1 cellular context compared by ENCODE assay signal in the genomic region with DNA sequence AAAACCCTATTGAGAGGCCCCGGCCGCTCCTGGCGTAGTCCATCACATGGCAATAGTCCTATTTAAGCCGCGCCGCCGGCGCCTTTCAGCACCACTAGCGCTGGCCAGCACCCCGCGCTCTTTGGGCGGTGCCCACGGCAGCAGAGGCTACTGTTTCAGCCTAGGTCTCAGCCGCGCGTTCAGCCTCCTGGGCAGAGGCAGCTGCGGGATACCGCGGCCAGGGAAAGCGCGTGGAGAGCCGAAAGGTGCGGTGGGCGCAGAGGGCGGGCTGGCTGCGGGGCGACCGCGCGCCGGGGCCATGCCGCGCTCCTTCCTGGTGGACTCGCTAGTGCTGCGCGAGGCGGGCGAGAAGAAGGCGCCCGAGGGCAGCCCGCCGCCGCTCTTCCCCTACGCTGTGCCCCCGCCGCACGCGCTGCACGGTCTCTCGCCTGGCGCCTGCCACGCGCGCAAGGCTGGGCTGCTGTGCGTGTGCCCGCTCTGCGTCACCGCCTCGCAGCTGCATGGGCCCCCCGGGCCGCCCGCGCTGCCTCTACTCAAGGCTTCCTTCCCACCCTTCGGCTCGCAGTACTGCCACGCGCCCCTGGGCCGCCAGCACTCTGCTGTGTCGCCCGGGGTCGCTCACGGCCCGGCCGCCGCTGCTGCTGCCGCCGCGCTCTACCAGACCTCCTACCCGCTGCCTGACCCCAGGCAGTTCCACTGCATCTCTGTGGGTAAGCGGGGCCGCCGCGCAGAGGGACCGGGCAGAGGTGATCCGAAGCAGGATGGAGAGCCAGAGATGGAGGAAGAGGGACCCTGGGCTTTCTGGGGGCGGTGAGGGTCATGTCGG.
TF ChIP-seq lines count a peak whose summit lies in the region.

A gene (plus strand): TSS at position 91 of the 826 bp plus-strand sequence. CDS start 208 bp downstream, at position 299.

TF ChIP-seq in HepG2, 621 proteins besides CTCF, POLR2A, EP300 and RAD21 (continued from another document and continues in another):
- TF ChIP-seq, protein P1, sequence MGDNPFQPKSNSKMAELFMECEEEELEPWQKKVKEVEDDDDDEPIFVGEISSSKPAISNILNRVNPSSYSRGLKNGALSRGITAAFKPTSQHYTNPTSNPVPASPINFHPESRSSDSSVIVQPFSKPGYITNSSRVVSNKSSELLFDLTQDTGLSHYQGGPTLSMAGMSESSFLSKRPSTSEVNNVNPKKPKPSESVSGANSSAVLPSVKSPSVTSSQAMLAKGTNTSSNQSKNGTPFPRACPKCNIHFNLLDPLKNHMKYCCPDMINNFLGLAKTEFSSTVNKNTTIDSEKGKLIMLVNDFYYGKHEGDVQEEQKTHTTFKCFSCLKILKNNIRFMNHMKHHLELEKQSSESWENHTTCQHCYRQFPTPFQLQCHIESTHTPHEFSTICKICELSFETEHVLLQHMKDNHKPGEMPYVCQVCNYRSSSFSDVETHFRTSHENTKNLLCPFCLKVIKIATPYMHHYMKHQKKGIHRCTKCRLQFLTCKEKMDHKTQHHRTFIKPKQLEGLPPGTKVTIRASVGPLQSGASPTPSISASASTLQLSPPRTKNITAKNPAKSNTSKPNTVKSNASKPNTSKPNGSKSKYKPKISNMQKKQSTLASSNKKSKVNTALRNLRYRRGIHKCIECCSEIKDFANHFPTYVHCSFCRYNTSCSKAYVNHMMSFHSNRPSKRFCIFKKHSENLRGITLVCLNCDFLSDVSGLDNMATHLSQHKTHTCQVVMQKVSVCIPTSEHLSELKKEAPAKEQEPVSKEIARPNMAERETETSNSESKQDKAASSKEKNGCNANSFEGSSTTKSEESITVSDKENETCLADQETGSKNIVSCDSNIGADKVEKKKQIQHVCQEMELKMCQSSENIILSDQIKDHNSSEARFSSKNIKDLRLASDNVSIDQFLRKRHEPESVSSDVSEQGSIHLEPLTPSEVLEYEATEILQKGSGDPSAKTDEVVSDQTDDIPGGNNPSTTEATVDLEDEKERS (CRISPR knock-in tag; IDR thresholded peaks at IDR 0.05): no peak
- TF ChIP-seq CEBPB (IDR thresholded peaks at IDR 0.05; ENCODE audit: borderline replicate concordance, low read depth, low read length): no peak
- no peak for TF ChIP-seq AGO2 (optimal IDR thresholded peaks at IDR 0.05; ENCODE audit: low read depth, low read length)
- TF ChIP-seq KLF15 (CRISPR knock-in tag; IDR thresholded peaks at IDR 0.05; ENCODE audit: borderline replicate concordance): no peak
- no peak for TF ChIP-seq ZNF337 (CRISPR knock-in tag; IDR thresholded peaks at IDR 0.05; ENCODE audit: borderline replicate concordance, low read depth)
- no peak for TF ChIP-seq ZNF605 (CRISPR knock-in tag; IDR thresholded peaks at IDR 0.05)
- no peak for TF ChIP-seq SIN3B (IDR thresholded peaks at IDR 0.05; ENCODE audit: low read length)
- TF ChIP-seq, protein P2, sequence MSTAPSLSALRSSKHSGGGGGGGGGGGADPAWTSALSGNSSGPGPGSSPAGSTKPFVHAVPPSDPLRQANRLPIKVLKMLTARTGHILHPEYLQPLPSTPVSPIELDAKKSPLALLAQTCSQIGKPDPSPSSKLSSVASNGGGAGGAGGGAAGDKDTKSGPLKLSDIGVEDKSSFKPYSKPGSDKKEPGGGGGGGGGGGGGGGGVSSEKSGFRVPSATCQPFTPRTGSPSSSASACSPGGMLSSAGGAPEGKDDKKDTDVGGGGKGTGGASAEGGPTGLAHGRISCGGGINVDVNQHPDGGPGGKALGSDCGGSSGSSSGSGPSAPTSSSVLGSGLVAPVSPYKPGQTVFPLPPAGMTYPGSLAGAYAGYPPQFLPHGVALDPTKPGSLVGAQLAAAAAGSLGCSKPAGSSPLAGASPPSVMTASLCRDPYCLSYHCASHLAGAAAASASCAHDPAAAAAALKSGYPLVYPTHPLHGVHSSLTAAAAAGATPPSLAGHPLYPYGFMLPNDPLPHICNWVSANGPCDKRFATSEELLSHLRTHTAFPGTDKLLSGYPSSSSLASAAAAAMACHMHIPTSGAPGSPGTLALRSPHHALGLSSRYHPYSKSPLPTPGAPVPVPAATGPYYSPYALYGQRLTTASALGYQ (CRISPR knock-in tag; IDR thresholded peaks at IDR 0.05): no peak
- TF ChIP-seq, protein P3, sequence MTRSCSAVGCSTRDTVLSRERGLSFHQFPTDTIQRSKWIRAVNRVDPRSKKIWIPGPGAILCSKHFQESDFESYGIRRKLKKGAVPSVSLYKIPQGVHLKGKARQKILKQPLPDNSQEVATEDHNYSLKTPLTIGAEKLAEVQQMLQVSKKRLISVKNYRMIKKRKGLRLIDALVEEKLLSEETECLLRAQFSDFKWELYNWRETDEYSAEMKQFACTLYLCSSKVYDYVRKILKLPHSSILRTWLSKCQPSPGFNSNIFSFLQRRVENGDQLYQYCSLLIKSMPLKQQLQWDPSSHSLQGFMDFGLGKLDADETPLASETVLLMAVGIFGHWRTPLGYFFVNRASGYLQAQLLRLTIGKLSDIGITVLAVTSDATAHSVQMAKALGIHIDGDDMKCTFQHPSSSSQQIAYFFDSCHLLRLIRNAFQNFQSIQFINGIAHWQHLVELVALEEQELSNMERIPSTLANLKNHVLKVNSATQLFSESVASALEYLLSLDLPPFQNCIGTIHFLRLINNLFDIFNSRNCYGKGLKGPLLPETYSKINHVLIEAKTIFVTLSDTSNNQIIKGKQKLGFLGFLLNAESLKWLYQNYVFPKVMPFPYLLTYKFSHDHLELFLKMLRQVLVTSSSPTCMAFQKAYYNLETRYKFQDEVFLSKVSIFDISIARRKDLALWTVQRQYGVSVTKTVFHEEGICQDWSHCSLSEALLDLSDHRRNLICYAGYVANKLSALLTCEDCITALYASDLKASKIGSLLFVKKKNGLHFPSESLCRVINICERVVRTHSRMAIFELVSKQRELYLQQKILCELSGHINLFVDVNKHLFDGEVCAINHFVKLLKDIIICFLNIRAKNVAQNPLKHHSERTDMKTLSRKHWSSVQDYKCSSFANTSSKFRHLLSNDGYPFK (CRISPR knock-in tag; IDR thresholded peaks at IDR 0.05; ENCODE audit: borderline replicate concordance): no peak
- no peak for TF ChIP-seq RBM39 (IDR thresholded peaks at IDR 0.05; ENCODE audit: low read depth, low read length, poor library complexity, severe bottlenecking)
- TF ChIP-seq, protein P4, sequence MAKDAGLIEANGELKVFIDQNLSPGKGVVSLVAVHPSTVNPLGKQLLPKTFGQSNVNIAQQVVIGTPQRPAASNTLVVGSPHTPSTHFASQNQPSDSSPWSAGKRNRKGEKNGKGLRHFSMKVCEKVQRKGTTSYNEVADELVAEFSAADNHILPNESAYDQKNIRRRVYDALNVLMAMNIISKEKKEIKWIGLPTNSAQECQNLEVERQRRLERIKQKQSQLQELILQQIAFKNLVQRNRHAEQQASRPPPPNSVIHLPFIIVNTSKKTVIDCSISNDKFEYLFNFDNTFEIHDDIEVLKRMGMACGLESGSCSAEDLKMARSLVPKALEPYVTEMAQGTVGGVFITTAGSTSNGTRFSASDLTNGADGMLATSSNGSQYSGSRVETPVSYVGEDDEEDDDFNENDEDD (CRISPR knock-in tag; IDR thresholded peaks at IDR 0.05; ENCODE audit: borderline replicate concordance): no peak
- TF ChIP-seq IKZF4 (CRISPR knock-in tag; IDR thresholded peaks at IDR 0.05; ENCODE audit: borderline replicate concordance, low read depth, not compliant biosample characterization): no peak
- no peak for TF ChIP-seq DR1 (CRISPR knock-in tag; IDR thresholded peaks at IDR 0.05)
- TF ChIP-seq ZNF773 (CRISPR knock-in tag; IDR thresholded peaks at IDR 0.05; ENCODE audit: borderline replicate concordance): no peak
- TF ChIP-seq ZNF33B (CRISPR knock-in tag; IDR thresholded peaks at IDR 0.05): no peak
- no peak for TF ChIP-seq SIX4 (CRISPR knock-in tag; IDR thresholded peaks at IDR 0.05)
- TF ChIP-seq ZSCAN20 (CRISPR knock-in tag; IDR thresholded peaks at IDR 0.05; ENCODE audit: borderline replicate concordance): no peak
- TF ChIP-seq ETV5 (CRISPR knock-in tag; IDR thresholded peaks at IDR 0.05; ENCODE audit: borderline replicate concordance): no peak
- no peak for TF ChIP-seq ZFP1 (CRISPR knock-in tag; IDR thresholded peaks at IDR 0.05)
- TF ChIP-seq ERF (CRISPR knock-in tag; IDR thresholded peaks at IDR 0.05): 0 out of 2 replicates have a peak, but pooled peaks have one; percentile 37
- TF ChIP-seq, protein P5, sequence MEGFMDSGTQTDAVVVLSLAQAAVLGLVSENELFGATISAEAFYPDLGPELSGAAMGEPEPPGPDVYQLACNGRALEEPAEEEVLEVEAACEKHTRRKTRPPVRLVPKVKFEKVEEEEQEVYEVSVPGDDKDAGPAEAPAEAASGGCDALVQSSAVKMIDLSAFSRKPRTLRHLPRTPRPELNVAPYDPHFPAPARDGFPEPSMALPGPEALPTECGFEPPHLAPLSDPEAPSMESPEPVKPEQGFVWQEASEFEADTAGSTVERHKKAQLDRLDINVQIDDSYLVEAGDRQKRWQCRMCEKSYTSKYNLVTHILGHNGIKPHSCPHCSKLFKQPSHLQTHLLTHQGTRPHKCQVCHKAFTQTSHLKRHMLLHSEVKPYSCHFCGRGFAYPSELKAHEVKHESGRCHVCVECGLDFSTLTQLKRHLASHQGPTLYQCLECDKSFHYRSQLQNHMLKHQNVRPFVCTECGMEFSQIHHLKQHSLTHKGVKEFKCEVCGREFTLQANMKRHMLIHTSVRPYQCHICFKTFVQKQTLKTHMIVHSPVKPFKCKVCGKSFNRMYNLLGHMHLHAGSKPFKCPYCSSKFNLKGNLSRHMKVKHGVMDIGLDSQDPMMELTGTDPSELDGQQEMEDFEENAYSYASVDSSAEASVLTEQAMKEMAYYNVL (CRISPR knock-in tag; IDR thresholded peaks at IDR 0.05; ENCODE audit: borderline replicate concordance): no peak
- TF ChIP-seq SKI (IDR thresholded peaks at IDR 0.05; ENCODE audit: partially characterized antibody): no peak
- no peak for TF ChIP-seq ZKSCAN1 (IDR thresholded peaks at IDR 0.05; ENCODE audit: low read length)
- no peak for TF ChIP-seq SMARCC2 (IDR thresholded peaks at IDR 0.05)
- TF ChIP-seq TBX3 (IDR thresholded peaks at IDR 0.05; ENCODE audit: borderline replicate concordance): no peak
- no peak for TF ChIP-seq ELF1 (CRISPR knock-in tag; IDR thresholded peaks at IDR 0.05)
- TF ChIP-seq, protein P6, sequence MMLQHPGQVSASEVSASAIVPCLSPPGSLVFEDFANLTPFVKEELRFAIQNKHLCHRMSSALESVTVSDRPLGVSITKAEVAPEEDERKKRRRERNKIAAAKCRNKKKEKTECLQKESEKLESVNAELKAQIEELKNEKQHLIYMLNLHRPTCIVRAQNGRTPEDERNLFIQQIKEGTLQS (CRISPR knock-in tag; IDR thresholded peaks at IDR 0.05): no peak
- TF ChIP-seq, protein P7, sequence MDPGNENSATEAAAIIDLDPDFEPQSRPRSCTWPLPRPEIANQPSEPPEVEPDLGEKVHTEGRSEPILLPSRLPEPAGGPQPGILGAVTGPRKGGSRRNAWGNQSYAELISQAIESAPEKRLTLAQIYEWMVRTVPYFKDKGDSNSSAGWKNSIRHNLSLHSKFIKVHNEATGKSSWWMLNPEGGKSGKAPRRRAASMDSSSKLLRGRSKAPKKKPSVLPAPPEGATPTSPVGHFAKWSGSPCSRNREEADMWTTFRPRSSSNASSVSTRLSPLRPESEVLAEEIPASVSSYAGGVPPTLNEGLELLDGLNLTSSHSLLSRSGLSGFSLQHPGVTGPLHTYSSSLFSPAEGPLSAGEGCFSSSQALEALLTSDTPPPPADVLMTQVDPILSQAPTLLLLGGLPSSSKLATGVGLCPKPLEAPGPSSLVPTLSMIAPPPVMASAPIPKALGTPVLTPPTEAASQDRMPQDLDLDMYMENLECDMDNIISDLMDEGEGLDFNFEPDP (CRISPR knock-in tag; conservative IDR thresholded peaks at IDR 0.05): no peak
- TF ChIP-seq HNRNPH1 (optimal IDR thresholded peaks at IDR 0.05; ENCODE audit: low read depth, low read length): no peak
- no peak for TF ChIP-seq MTA3 (CRISPR knock-in tag; IDR thresholded peaks at IDR 0.05)
- TF ChIP-seq ZBTB38 (CRISPR knock-in tag; IDR thresholded peaks at IDR 0.05): no peak
- TF ChIP-seq NR2F1 (CRISPR knock-in tag; IDR thresholded peaks at IDR 0.05): no peak
- TF ChIP-seq HOXA3 (CRISPR knock-in tag; IDR thresholded peaks at IDR 0.05): peak; percentile 36; the same call in 1 of the 2 replicates
- TF ChIP-seq ZNF577 (CRISPR knock-in tag; IDR thresholded peaks at IDR 0.05; ENCODE audit: borderline replicate concordance, low read depth): no peak
- TF ChIP-seq ZSCAN21 (CRISPR knock-in tag; IDR thresholded peaks at IDR 0.05; ENCODE audit: borderline replicate concordance): peak; percentile 49; the same call in 1 of the 2 replicates
- TF ChIP-seq ZNF839 (CRISPR knock-in tag; IDR thresholded peaks at IDR 0.05; ENCODE audit: borderline replicate concordance): no peak
- TF ChIP-seq, protein P8, sequence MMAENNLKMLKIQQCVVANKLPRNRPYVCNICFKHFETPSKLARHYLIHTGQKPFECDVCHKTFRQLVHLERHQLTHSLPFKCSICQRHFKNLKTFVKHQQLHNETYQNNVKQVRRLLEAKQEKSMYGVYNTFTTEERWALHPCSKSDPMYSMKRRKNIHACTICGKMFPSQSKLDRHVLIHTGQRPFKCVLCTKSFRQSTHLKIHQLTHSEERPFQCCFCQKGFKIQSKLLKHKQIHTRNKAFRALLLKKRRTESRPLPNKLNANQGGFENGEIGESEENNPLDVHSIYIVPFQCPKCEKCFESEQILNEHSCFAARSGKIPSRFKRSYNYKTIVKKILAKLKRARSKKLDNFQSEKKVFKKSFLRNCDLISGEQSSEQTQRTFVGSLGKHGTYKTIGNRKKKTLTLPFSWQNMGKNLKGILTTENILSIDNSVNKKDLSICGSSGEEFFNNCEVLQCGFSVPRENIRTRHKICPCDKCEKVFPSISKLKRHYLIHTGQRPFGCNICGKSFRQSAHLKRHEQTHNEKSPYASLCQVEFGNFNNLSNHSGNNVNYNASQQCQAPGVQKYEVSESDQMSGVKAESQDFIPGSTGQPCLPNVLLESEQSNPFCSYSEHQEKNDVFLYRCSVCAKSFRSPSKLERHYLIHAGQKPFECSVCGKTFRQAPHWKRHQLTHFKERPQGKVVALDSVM (CRISPR knock-in tag; IDR thresholded peaks at IDR 0.05): no peak
- TF ChIP-seq HHEX (CRISPR knock-in tag; IDR thresholded peaks at IDR 0.05): no peak
- no peak for TF ChIP-seq ZNF260 (CRISPR knock-in tag; IDR thresholded peaks at IDR 0.05; ENCODE audit: borderline replicate concordance, low read depth)
- no peak for TF ChIP-seq ZFP36L2 (CRISPR knock-in tag; IDR thresholded peaks at IDR 0.05)
- no peak for TF ChIP-seq ZSCAN25 (CRISPR knock-in tag; IDR thresholded peaks at IDR 0.05)
- TF ChIP-seq PITX1 (CRISPR knock-in tag; IDR thresholded peaks at IDR 0.05): no peak
- TF ChIP-seq ZMAT3 (CRISPR knock-in tag; conservative IDR thresholded peaks at IDR 0.05): peak; percentile 48; the same call in 1 of the 2 replicates
- TF ChIP-seq ZNF564 (CRISPR knock-in tag; IDR thresholded peaks at IDR 0.05): no peak
- TF ChIP-seq TAF15 (IDR thresholded peaks at IDR 0.05; ENCODE audit: low read depth, low read length, poor library complexity, severe bottlenecking): no peak
